Comparison of ENCODE assay signal across 1 cellular context in genomic region chr7:6246257-6246917, GRCh38.
TF ChIP-seq lines count a peak whose summit lies in the region.

No MANE protein-coding gene starts in this region.

TF ChIP-seq in IMR-90, 13 proteins besides CTCF, POLR2A, EP300 and RAD21 (continued from another document):
- no peak for TF ChIP-seq USF2 (IDR thresholded peaks at IDR 0.05; ENCODE audit: low read depth, low read length)
TF ChIP-seq in IMR-90: peak in this region for 0.
